In the genomic region with DNA sequence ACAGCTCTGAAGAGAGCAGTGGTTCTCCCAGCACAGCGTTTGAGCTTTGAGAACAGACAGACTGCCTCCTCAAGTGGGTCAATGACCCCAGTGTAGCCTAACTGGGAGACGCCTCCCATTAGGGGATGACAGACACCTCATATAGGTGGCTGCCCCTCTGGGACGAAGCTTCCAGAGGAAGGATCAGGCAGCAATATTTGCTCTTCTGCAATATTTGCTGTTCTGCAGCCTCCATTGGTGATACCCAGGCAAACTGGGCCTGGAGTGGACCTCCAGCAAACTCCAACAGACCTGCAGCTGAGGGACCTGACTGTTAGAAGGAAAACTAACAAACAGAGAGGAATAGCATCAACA, we compare ENCODE assay signal across 8 cellular contexts. TPM values are rescaled to one million over a fixed set of nuclear protein-coding genes. Genes with fewer than 3 reads are reported as not detected.
DNase-seq lines count a peak whose midpoint lies in the region; ATAC-seq and TF ChIP-seq lines count a peak whose summit lies in the region.
"Not testable (repeated sequence)": the region's sequence is repeated elsewhere in the genome, so short reads cannot be mapped to it uniquely, and the experiment has no call there.

No MANE protein-coding gene starts in this region.

- H3K18ac ChIP-seq in neuronal stem cell (ENCODE audit: low read length), result not testable (repeated sequence)

- TF ChIP-seq CTCF in Panc1 (IDR thresholded peaks at IDR 0.05); brain (conservative IDR thresholded peaks at IDR 0.05); hepatocyte (IDR thresholded peaks at IDR 0.05; ENCODE audit: poor library complexity); stomach (IDR thresholded peaks at IDR 0.05): not testable (repeated sequence)

- not testable (repeated sequence) for H3K79me1 ChIP-seq in neuronal stem cell (ENCODE audit: low read depth, low read length)

- H2AFZ ChIP-seq in hepatocyte (peak overlapping the region; percentile 19), neuronal stem cell (ENCODE audit: low read length) (peak overlapping the region; percentile 85)

- H3K9me3 Mint-ChIP-seq in activated T-cell treated with anti-CD3 and anti-CD28 coated beads, Interleukin-2, amount 50 U/mL, for 72 hours, result not testable (repeated sequence)
- H3K9me3 Mint-ChIP-seq in brain, result peaks cover 36 to 73% (median 57%) of the 10 kb centered on the region in 5 experiments

- CTCF ChIA-PET in Panc1 (lab: Charles Lee), result not testable (repeated sequence)

- not testable (repeated sequence) for H3K9me2 ChIP-seq in hepatocyte (replicated peaks; ENCODE audit: insufficient read depth)

- not testable (repeated sequence) for H3K36me3 ChIP-seq in ES-I3 (ENCODE audit: insufficient read depth, low read length); Panc1 (ENCODE audit: control insufficient read depth, insufficient read depth, low read length); hepatocyte (replicated peaks; ENCODE audit: insufficient read depth, low read depth); mesodermal cell (ENCODE audit: control insufficient read depth, insufficient read depth, low read length); neuronal stem cell (replicated peaks in 1 of 2; ENCODE audit: control insufficient read depth in 2 of 2, insufficient read depth in 2 of 2, low read length in 2 of 2)
- H3K36me3 ChIP-seq in stomach, result peaks cover 0 to 15% (median 2%) of the 10 kb centered on the region in 4 donors

- H3K4ac ChIP-seq in neuronal stem cell (ENCODE audit: low read length), result not testable (repeated sequence)

- H3K27ac ChIP-seq in Panc1 (ENCODE audit: low read length) (0 out of 2 replicates have a peak overlapping the region, but pooled peaks have one; percentile 73), hepatocyte (peak overlapping the region; percentile 92), mesodermal cell (ENCODE audit: low read depth, low read length, severe bottlenecking) (peak overlapping the region; percentile 62), stomach (peak overlapping the region in 3 of 5 donors; percentile 31 to 51 (median 46))
- not testable (repeated sequence) for H3K27ac ChIP-seq in neuronal stem cell (replicated peaks; ENCODE audit: low read length)

- peak overlapping the region; percentile 63; the same call in 1 of the 2 replicates for H3K9ac ChIP-seq in ES-I3 (ENCODE audit: low read depth, low read length)
- H3K9ac ChIP-seq in neuronal stem cell (ENCODE audit: low read depth, low read length, poor library complexity), result not testable (repeated sequence)

- not testable (repeated sequence) for H2BK120ac ChIP-seq in neuronal stem cell (ENCODE audit: low read depth, low read length)

- POLR2A ChIA-PET in Panc1 (lab: Charles Lee), result not testable (repeated sequence)

- H3K4me3 ChIP-seq in Panc1 (ENCODE audit: low read depth in 2 of 2, low read length in 2 of 2) (peak overlapping the region; percentile 37 to 56; a peak in 3 of 4 replicates), neuronal stem cell (ENCODE audit: low read length in 2 of 2) (peak overlapping the region in 1 of 2 donors; percentile 42), stomach (peak overlapping the region; percentile 14 to 31 (median 22))
- not testable (repeated sequence) for H3K4me3 ChIP-seq in hepatocyte; mesodermal cell (ENCODE audit: extremely low read depth, insufficient read depth, low read length, poor library complexity, severe bottlenecking)

- H3K23ac ChIP-seq in neuronal stem cell (ENCODE audit: low read depth, low read length, poor library complexity), result not testable (repeated sequence)

- H3K9me3 ChIP-seq in ES-I3 (ENCODE audit: control insufficient read depth, insufficient read depth, low read length); Panc1 (ENCODE audit: control insufficient read depth, insufficient read depth, low read depth, low read length); hepatocyte (ENCODE audit: low read depth); mesodermal cell (ENCODE audit: control insufficient read depth, low read length); neuronal stem cell (replicated peaks in 1 of 2; ENCODE audit: control insufficient read depth in 2 of 2, insufficient read depth in 1 of 2, low read depth in 1 of 2, low read length in 2 of 2); stomach: not testable (repeated sequence)

- H3K27me3 Mint-ChIP-seq in activated T-cell treated with anti-CD3 and anti-CD28 coated beads, Interleukin-2, amount 50 U/mL, for 72 hours (ENCODE audit: low read depth); brain: not testable (repeated sequence)

- peak overlapping the region; percentile 63 for H3K14ac ChIP-seq in neuronal stem cell (ENCODE audit: low read length)

- H3K4me3 Mint-ChIP-seq in activated T-cell treated with anti-CD3 and anti-CD28 coated beads, Interleukin-2, amount 50 U/mL, for 72 hours, result peak overlapping the region; percentile 56 to 84
- H3K4me3 Mint-ChIP-seq in brain, result peak overlapping the region in 2 of 5 experiments; percentile 72 to 80

- H3K4me1 ChIP-seq in ES-I3 (ENCODE audit: insufficient read depth, low read length); Panc1 (ENCODE audit: control insufficient read depth, insufficient read depth, low read length); mesodermal cell (ENCODE audit: control insufficient read depth, insufficient read depth, low read length, poor library complexity, severe bottlenecking); neuronal stem cell (ENCODE audit: control insufficient read depth in 2 of 2, insufficient read depth in 1 of 2, low read depth in 1 of 2, low read length in 2 of 2): not testable (repeated sequence)
- H3K4me1 ChIP-seq in hepatocyte (ENCODE audit: insufficient read depth) (peaks cover 11% of the 10 kb centered on the region), stomach (peaks cover 4 to 11% (median 7%) of the 10 kb centered on the region in 4 donors)

- H2BK5ac ChIP-seq in neuronal stem cell (ENCODE audit: low read length), result not testable (repeated sequence)

- not testable (repeated sequence) for H2BK12ac ChIP-seq in neuronal stem cell (ENCODE audit: low read length)

- in situ Hi-C loops in Panc1 (cut with HindIII; ENCODE audit: low pct_unique_long_range_greater_than_20kb, low sequenced_read_pairs), result not testable (repeated sequence)

- intact Hi-C loops in Panc1 (cut with micrococcal nuclease; ENCODE audit: unreplicated experiment); stomach (cut with DNase I; ENCODE audit: low total_unique reads): not testable (repeated sequence)

- not testable (repeated sequence) for H2BK15ac ChIP-seq in neuronal stem cell (ENCODE audit: low read length)

- H4K20me1 ChIP-seq in hepatocyte (ENCODE audit: insufficient read depth, poor library complexity, severe bottlenecking), result not testable (repeated sequence)

- not testable (repeated sequence) for H3K27me3 ChIP-seq in Panc1 (ENCODE audit: control insufficient read depth, insufficient read depth, low read length); hepatocyte; neuronal stem cell (ENCODE audit: control insufficient read depth in 3 of 3, insufficient read depth in 3 of 3, low read depth in 1 of 3, low read length in 3 of 3); stomach

- not testable (repeated sequence) for TF ChIP-seq EP300 in stomach (IDR thresholded peaks at IDR 0.05)

- H3K4me2 ChIP-seq in hepatocyte, result peak overlapping the region; percentile 67
- not testable (repeated sequence) for H3K4me2 ChIP-seq in neuronal stem cell (ENCODE audit: insufficient read depth, low read length, poor library complexity, severe bottlenecking)

- 23% methylated on average over 3 of the region's 3 CpGs for WGBS in hepatocyte (ENCODE audit: low lambda C conversion rate, missing lambda C conversion rate)
- WGBS in mesodermal cell (ENCODE audit: insufficient coverage in 2 of 2), 2 experiments, result 72 to 78% methylated on average over 3 of the region's 3 CpGs
- WGBS in neuronal stem cell (ENCODE audit: extremely low coverage in 2 of 2, insufficient read length in 2 of 2, insufficient replicate concordance in 1 of 2), 2 donors, result no CpG with 5 or more reads among the region's 3 CpGs
- WGBS in stomach, 5 donors, result 24 to 86% (median 57%) methylated on average over 3 of the region's 3 CpGs

- TF ChIP-seq POLR2A in stomach (IDR thresholded peaks at IDR 0.05), result not testable (repeated sequence)

- ATAC-seq in Panc1; activated T-cell treated with anti-CD3 and anti-CD28 coated beads, Interleukin-2, amount 50 U/mL, for 72 hours (replicated peaks in 1 of 2): not testable (repeated sequence)

- not testable (repeated sequence) for H2AK5ac ChIP-seq in neuronal stem cell (ENCODE audit: low read depth, low read length)

- BruUV-seq in Panc1 (replicated peaks; lab: Mats Ljungman, UMichigan), result not testable (repeated sequence)

- H3K27ac Mint-ChIP-seq in activated T-cell treated with anti-CD3 and anti-CD28 coated beads, Interleukin-2, amount 50 U/mL, for 72 hours, result peak overlapping the region; percentile 78
- peak overlapping the region in 3 of 5 experiments; percentile 40 to 92 (median 76) for H3K27ac Mint-ChIP-seq in brain

- peaks cover 35% of the 10 kb centered on the region for H3K4me1 Mint-ChIP-seq in activated T-cell treated with anti-CD3 and anti-CD28 coated beads, Interleukin-2, amount 50 U/mL, for 72 hours (ENCODE audit: low read depth)
- peaks cover 25% of the 10 kb centered on the region for H3K4me1 Mint-ChIP-seq in brain

- H3K79me2 ChIP-seq in hepatocyte, result peaks cover 45% of the 10 kb centered on the region

- not testable (repeated sequence) for H4K8ac ChIP-seq in neuronal stem cell (ENCODE audit: low read depth, low read length)

- not testable (repeated sequence) for DNase-seq in Panc1 (ENCODE audit: low read depth, low spot score); activated T-cell treated with anti-CD3 and anti-CD28 coated beads, Interleukin-2, amount 50 U/mL, for 72 hours; hepatocyte (ENCODE audit: low spot score); neuronal stem cell (ENCODE audit: low spot score); stomach

- H3K36me3 Mint-ChIP-seq in activated T-cell treated with anti-CD3 and anti-CD28 coated beads, Interleukin-2, amount 50 U/mL, for 72 hours (ENCODE audit: insufficient read depth in 2 of 2), result peaks cover 12 to 14% of the 10 kb centered on the region in 2 donors
- H3K36me3 Mint-ChIP-seq in brain, result peaks cover 96% of the 10 kb centered on the region

- H4K91ac ChIP-seq in neuronal stem cell (ENCODE audit: low read depth, low read length, poor library complexity), result not testable (repeated sequence)

RNA-seq across cellular contexts. Expression of gene SENP7, which starts 45.7 kb away (rescaled TPM):
- total RNA-seq in Panc1 (2021; ENCODE audit: unreplicated experiment) (10.1 TPM), hepatocyte (32.4 and 40.9 TPM in 2 replicates), stomach (10 to 100 TPM in 4 of 5 donors, 1 to 10 TPM in 1; 1.4 to 93.1 (median 29.8) TPM)
- 3.8 TPM for polyA plus RNA-seq in Panc1 (2012; ENCODE audit: insufficient read length)
- 10 to 100 TPM; 26.9 to 27.1 TPM for total RNA-seq in activated T-cell treated with anti-CD3 and anti-CD28 coated beads, Interleukin-2, amount 50 U/mL, for 72 hours
- polyA plus RNA-seq in brain (ENCODE audit: insufficient read depth, low read depth, low replicate concordance) (4.0 TPM), hepatocyte (7.7 and 10.1 TPM in 2 replicates), stomach (1 to 10 TPM; 3.1 to 7.3 (median 3.8) TPM)
- 29.6 TPM for polyA plus RNA-seq in mesodermal cell (2013, experiment 1 of 2)
- 31.6 TPM for polyA plus RNA-seq in mesodermal cell (2013, experiment 2 of 2)
- polyA plus RNA-seq in neuronal stem cell (2013, experiment 1 of 2), result 15.9 TPM
- 16.2 TPM for polyA plus RNA-seq in neuronal stem cell (2013, experiment 2 of 2)
